6 cellular contexts compared by ENCODE assay signal in the genomic region with DNA sequence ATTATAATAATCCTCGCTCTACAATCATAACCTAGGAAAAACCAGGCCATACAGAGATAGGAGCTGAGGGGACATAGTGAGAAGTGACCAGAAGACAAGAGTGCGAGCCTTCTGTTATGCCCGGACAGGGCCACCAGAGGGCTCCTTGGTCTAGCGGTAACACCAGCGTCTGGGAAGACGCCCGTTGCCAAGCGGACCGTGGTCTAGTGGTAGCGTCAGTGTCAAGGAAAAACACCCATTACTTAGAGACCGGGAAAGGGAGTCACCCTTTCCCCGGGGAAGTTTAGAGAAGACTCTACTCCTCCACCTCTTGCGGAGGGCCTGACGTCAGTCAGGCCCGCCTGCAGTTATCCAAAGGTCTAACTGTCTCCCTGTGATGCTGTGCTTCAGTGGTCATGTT.
DNase-seq lines count a peak whose midpoint lies in the region; ATAC-seq and TF ChIP-seq lines count a peak whose summit lies in the region.
"Not testable (repeated sequence)": the region's sequence is repeated elsewhere in the genome, so short reads cannot be mapped to it uniquely, and the experiment has no call there.

No MANE protein-coding gene starts in this region.

- ATAC-seq in Panc1: not testable (repeated sequence)

- CTCF ChIA-PET in Panc1 (lab: Charles Lee): not testable (repeated sequence)

- H3K36me3 Mint-ChIP-seq in chondrocyte (ENCODE audit: low read depth) (peaks cover 10% of the 10 kb centered on the region), neural progenitor cell (peaks cover 21% of the 10 kb centered on the region)

- not testable (repeated sequence) for H3K4me2 ChIP-seq in neural progenitor cell

- not testable (repeated sequence) for H3K4me1 ChIP-seq in Panc1 (ENCODE audit: control insufficient read depth, insufficient read depth, low read length); neural progenitor cell

- H3K27ac Mint-ChIP-seq in chondrocyte (ENCODE audit: unreplicated experiment); neural progenitor cell: not testable (repeated sequence)

- not testable (repeated sequence) for H3K27me3 ChIP-seq in Panc1 (ENCODE audit: control insufficient read depth, insufficient read depth, low read length); neural progenitor cell

- H3K36me3 ChIP-seq in Panc1 (ENCODE audit: control insufficient read depth, insufficient read depth, low read length); neural progenitor cell: not testable (repeated sequence)

- intact Hi-C loops in Panc1 (cut with micrococcal nuclease; ENCODE audit: unreplicated experiment): not testable (repeated sequence)

- H3F3A ChIP-seq in neural progenitor cell (ENCODE audit: low read depth): not testable (repeated sequence)

- H3K9me3 ChIP-seq in Panc1 (ENCODE audit: control insufficient read depth, insufficient read depth, low read depth, low read length); neural progenitor cell (ENCODE audit: low read depth): not testable (repeated sequence)

- H3K4me3 Mint-ChIP-seq in chondrocyte (ENCODE audit: unreplicated experiment); neural progenitor cell: not testable (repeated sequence)

- not testable (repeated sequence) for H3K9me3 Mint-ChIP-seq in chondrocyte (ENCODE audit: low read depth); neural progenitor cell

- DNase-seq in ELF-1 (ENCODE audit: low read depth, low spot score): peak; percentile 16
- DNase-seq in Panc1 (ENCODE audit: low read depth, low spot score); chondrocyte (ENCODE audit: low spot score); fibroblast of villous mesenchyme (ENCODE audit: low read depth); neural progenitor cell (ENCODE audit: low spot score): not testable (repeated sequence)
- peak; percentile 39 for DNase-seq in kidney tubule cell (ENCODE audit: low spot score)

- not testable (repeated sequence) for H4K20me1 ChIP-seq in neural progenitor cell (ENCODE audit: low read depth)

- not testable (repeated sequence) for H2AFZ ChIP-seq in neural progenitor cell (replicated peaks)

- H3K9ac ChIP-seq in neural progenitor cell: not testable (repeated sequence)

- not testable (repeated sequence) for H3K27me3 Mint-ChIP-seq in chondrocyte (ENCODE audit: low read depth); neural progenitor cell (ENCODE audit: insufficient read depth, low read depth)

- not testable (repeated sequence) for H3K27ac ChIP-seq in Panc1 (ENCODE audit: low read length); neural progenitor cell

- TF ChIP-seq CTCF in Panc1 (IDR thresholded peaks at IDR 0.05): peak; percentile 15; the same call in 1 of the 2 replicates
- peak; percentile 43 for TF ChIP-seq CTCF in chondrocyte (IDR thresholded peaks at IDR 0.05)
- TF ChIP-seq CTCF in fibroblast of villous mesenchyme (IDR thresholded peaks at IDR 0.05; ENCODE audit: insufficient read depth, low read depth, low read length): peak; percentile 2
- TF ChIP-seq CTCF in neural progenitor cell (IDR thresholded peaks at IDR 0.05): peak; percentile 22

- BruUV-seq in Panc1 (replicated peaks; lab: Mats Ljungman, UMichigan): not testable (repeated sequence)

- not testable (repeated sequence) for H3K79me2 ChIP-seq in neural progenitor cell (ENCODE audit: low read depth)

- in situ Hi-C loops in Panc1 (cut with HindIII; ENCODE audit: low pct_unique_long_range_greater_than_20kb, low sequenced_read_pairs): not testable (repeated sequence)

- H3K4me1 Mint-ChIP-seq in chondrocyte (ENCODE audit: low read depth); neural progenitor cell: not testable (repeated sequence)

- POLR2A ChIA-PET in Panc1 (lab: Charles Lee): not testable (repeated sequence)

- not testable (repeated sequence) for H3K4me3 ChIP-seq in Panc1 (ENCODE audit: low read depth in 2 of 2, low read length in 2 of 2); fibroblast of villous mesenchyme (ENCODE audit: low read depth, low read length); neural progenitor cell
